In genomic region chr21:39386899-39387298, GRCh38 we compare ENCODE assay signal across 9 cellular contexts. TPM values are rescaled to one million over a fixed set of nuclear protein-coding genes. Genes with fewer than 3 reads are reported as not detected.
A peak's percentile ranks its signal among the peaks of the same experiment; 100 is the strongest.
DNase-seq lines count a peak whose midpoint lies in the region; ATAC-seq and TF ChIP-seq lines count a peak whose summit lies in the region.
"Had no signal": no experiment of that assay in that cellular context is flagged by ENCODE, and none has a peak within 500 bp of the region (broad histone marks: within the 10 kb centered on the region; RNA-seq: fewer than 3 reads in every experiment).

No MANE protein-coding gene starts in this region.

- DNase-seq in activated CD4-positive, alpha-beta T cell treated with anti-CD3 and anti-CD28 coated beads, Interleukin-2, amount 10 ng/mL, durations not matched to agents 24 days and 14 days = no peak
- no peak for DNase-seq in activated CD4-positive, alpha-beta T cell treated with anti-CD3 and anti-CD28 coated beads for 4 hours
- no peak for DNase-seq in T-helper 17 cell
- DNase-seq in stomach = no peak
- DNase-seq in midbrain (lab: John Stamatoyannopoulos, UW) = no peak
- no peak for DNase-seq in aorta
- DNase-seq in effector CD8-positive, alpha-beta T cell (lab: John Stamatoyannopoulos, UW) = no peak

- no peak overlapping the region for H3K9ac ChIP-seq in iPS-18a (ENCODE audit: low read length)

- H3K27ac ChIP-seq in iPS-18a (ENCODE audit: low read length) = no peak overlapping the region
- H3K27ac ChIP-seq in stomach = peak overlapping the region in 4 of 5 donors; percentile 65 to 85 (median 79)
- H3K27ac ChIP-seq in aorta (ENCODE audit: low read depth in 1 of 2, low read length in 2 of 2) = no peak overlapping the region

- peaks cover 23% of the 10 kb centered on the region for H3K4me1 Mint-ChIP-seq in activated CD4-positive, alpha-beta T cell treated with anti-CD3 and anti-CD28 coated beads, Interleukin-2, amount 10 ng/mL, durations not matched to agents 24 days and 14 days
- peaks cover 30% of the 10 kb centered on the region for H3K4me1 Mint-ChIP-seq in T-helper 17 cell

- no peaks in the 10 kb centered on the region for H3K27me3 ChIP-seq in iPS-18a (ENCODE audit: control insufficient read depth, insufficient read depth, low read length)
- no peaks in the 10 kb centered on the region for H3K27me3 ChIP-seq in stomach
- no peaks in the 10 kb centered on the region for H3K27me3 ChIP-seq in aorta (ENCODE audit: control insufficient read depth in 1 of 2, insufficient read depth in 2 of 2, low read length in 1 of 2)

- H3K4me3 Mint-ChIP-seq in activated CD4-positive, alpha-beta T cell treated with anti-CD3 and anti-CD28 coated beads, Interleukin-2, amount 10 ng/mL, durations not matched to agents 24 days and 14 days = peak overlapping the region; percentile 87
- no peak overlapping the region for H3K4me3 Mint-ChIP-seq in T-helper 17 cell

- TF ChIP-seq CTCF in stomach (IDR thresholded peaks at IDR 0.05) = no peak

- WGBS in stomach, 5 donors = 93 to 95% (median 94%) methylated on average over 11 of the region's 11 CpGs
- 92 to 94% methylated on average over 11 of the region's 11 CpGs for WGBS in aorta, 2 donors

- peak overlapping the region; percentile 91 for H3K27ac Mint-ChIP-seq in activated CD4-positive, alpha-beta T cell treated with anti-CD3 and anti-CD28 coated beads, Interleukin-2, amount 10 ng/mL, durations not matched to agents 24 days and 14 days
- peak overlapping the region; percentile 86 for H3K27ac Mint-ChIP-seq in T-helper 17 cell

- no peak for TF ChIP-seq POLR2A in stomach (IDR thresholded peaks at IDR 0.05)

- H3K36me3 Mint-ChIP-seq in activated CD4-positive, alpha-beta T cell treated with anti-CD3 and anti-CD28 coated beads, Interleukin-2, amount 10 ng/mL, durations not matched to agents 24 days and 14 days (ENCODE audit: low read depth) = peaks cover 5% of the 10 kb centered on the region
- no peaks in the 10 kb centered on the region for H3K36me3 Mint-ChIP-seq in T-helper 17 cell (ENCODE audit: low read depth)

- H3K4me3 ChIP-seq in iPS-18a (ENCODE audit: low read length) = peak overlapping the region; percentile 54
- peak overlapping the region in 1 of 4 donors; percentile 49 for H3K4me3 ChIP-seq in stomach
- no peak overlapping the region for H3K4me3 ChIP-seq in aorta (ENCODE audit: low read length in 2 of 2)
- H3K4me3 ChIP-seq: lung had no signal

- H3K27me3 Mint-ChIP-seq in activated CD4-positive, alpha-beta T cell treated with anti-CD3 and anti-CD28 coated beads, Interleukin-2, amount 10 ng/mL, durations not matched to agents 24 days and 14 days = no peaks in the 10 kb centered on the region
- no peaks in the 10 kb centered on the region for H3K27me3 Mint-ChIP-seq in T-helper 17 cell

- peaks cover 8% of the 10 kb centered on the region for H3K4me1 ChIP-seq in iPS-18a (ENCODE audit: control insufficient read depth, low read depth, low read length)
- H3K4me1 ChIP-seq in stomach = peaks cover 9 to 62% (median 49%) of the 10 kb centered on the region in 4 donors
- H3K4me1 ChIP-seq in aorta (ENCODE audit: control insufficient read depth in 1 of 2, insufficient read depth in 2 of 2, low read length in 2 of 2) = no peaks in the 10 kb centered on the region

- no peak for TF ChIP-seq EP300 in stomach (IDR thresholded peaks at IDR 0.05)

- H3K9me3 Mint-ChIP-seq in activated CD4-positive, alpha-beta T cell treated with anti-CD3 and anti-CD28 coated beads, Interleukin-2, amount 10 ng/mL, durations not matched to agents 24 days and 14 days = no peaks in the 10 kb centered on the region

- no peaks in the 10 kb centered on the region for H3K36me3 ChIP-seq in iPS-18a (ENCODE audit: control insufficient read depth, low read depth, low read length)
- peaks cover 3 to 13% (median 11%) of the 10 kb centered on the region in 4 donors for H3K36me3 ChIP-seq in stomach
- peaks cover under 1 to 2% of the 10 kb centered on the region in 2 donors for H3K36me3 ChIP-seq in aorta (ENCODE audit: control insufficient read depth in 1 of 2, insufficient read depth in 2 of 2, low read length in 1 of 2)

- intact Hi-C loops in activated CD4-positive, alpha-beta T cell treated with anti-CD3 and anti-CD28 coated beads, Interleukin-2, amount 10 ng/mL, durations not matched to agents 24 days and 14 days (cut with micrococcal nuclease) = no loop called here
- intact Hi-C loops in stomach (cut with DNase I; ENCODE audit: low total_unique reads) = no loop called here
- intact Hi-C loops in aorta (cut with DNase I) = loop anchor here (5.0 kb wide), 3 partner anchors 35 to 75 kb away; partner anchors contain the start of genes BRWD1 (in 1 of the 2) and LCA5L (in 1 of the 2)

- H3K9me3 ChIP-seq in T-helper 17 cell (ENCODE audit: control insufficient read depth, low read length, poor library complexity, severe bottlenecking) (no peaks in the 10 kb centered on the region), iPS-18a (ENCODE audit: control insufficient read depth, low read depth, low read length) (no peaks in the 10 kb centered on the region), stomach (no peaks in the 10 kb centered on the region), aorta (ENCODE audit: control insufficient read depth, low read length) (no peaks in the 10 kb centered on the region)

- ATAC-seq in T-helper 17 cell (no peak), aorta (ENCODE audit: low FRiP score) (no peak)

RNA-seq across cellular contexts. Expression of gene HMGN1, which starts 38.0 kb away (rescaled TPM):
- total RNA-seq in activated CD4-positive, alpha-beta T cell treated with anti-CD3 and anti-CD28 coated beads, Interleukin-2, amount 10 ng/mL, durations not matched to agents 24 days and 14 days = 321 and 339 TPM in 2 replicates
- 100 to 1,000 TPM; 183 to 231 TPM for total RNA-seq in T-helper 17 cell
- total RNA-seq in stomach = 100 to 1,000 TPM in 4 of 5 donors, 10 to 100 TPM in 1; 39.1 to 321 (median 133) TPM
- 100 to 1,000 TPM; 128 to 148 (median 129) TPM for polyA plus RNA-seq in stomach
- 100 to 1,000 TPM in 1 of 2 donors, 10 to 100 TPM in 1; 77.8 to 111 TPM for total RNA-seq in aorta
- polyA plus RNA-seq in aorta = 10 to 100 TPM; 66.6 to 86.0 TPM

RNA-seq across cellular contexts. Expression of gene LCA5L, which starts 58.7 kb away (rescaled TPM):
- total RNA-seq in activated CD4-positive, alpha-beta T cell treated with anti-CD3 and anti-CD28 coated beads, Interleukin-2, amount 10 ng/mL, durations not matched to agents 24 days and 14 days = not detected in 2 replicates
- total RNA-seq in T-helper 17 cell (under 1 TPM in 1 of 2 donors, not detected in 1; 0.57 TPM), stomach (1 to 10 TPM in 2 of 5 donors, not detected in 3; 1.8 to 2.2 TPM), aorta (1 to 10 TPM in 1 of 2 donors, under 1 TPM in 1; 0.39 to 1.8 TPM)
- polyA plus RNA-seq in stomach (1 to 10 TPM in 1 of 3 donors, under 1 TPM in 2; 0.85 to 2.7 (median 0.93) TPM), aorta (1 to 10 TPM; 2.6 to 3.4 TPM)

Comparison
In these comparisons a context has a peak if more than half of its experiments do, and no peak if none do; other contexts are left out.
1. H3K27ac ChIP-seq: peak in stomach (4 of 5); none in iPS-18a (single experiment) and aorta (0 of 2).
2. intact Hi-C loops: an anchor here in aorta (5.0 kb wide); none called in activated CD4-positive, alpha-beta T cell treated with anti-CD3 and anti-CD28 coated beads, Interleukin-2, amount 10 ng/mL, durations not matched to agents 24 days and 14 days and stomach.